8 cellular contexts compared by ENCODE assay signal in the genomic region with DNA sequence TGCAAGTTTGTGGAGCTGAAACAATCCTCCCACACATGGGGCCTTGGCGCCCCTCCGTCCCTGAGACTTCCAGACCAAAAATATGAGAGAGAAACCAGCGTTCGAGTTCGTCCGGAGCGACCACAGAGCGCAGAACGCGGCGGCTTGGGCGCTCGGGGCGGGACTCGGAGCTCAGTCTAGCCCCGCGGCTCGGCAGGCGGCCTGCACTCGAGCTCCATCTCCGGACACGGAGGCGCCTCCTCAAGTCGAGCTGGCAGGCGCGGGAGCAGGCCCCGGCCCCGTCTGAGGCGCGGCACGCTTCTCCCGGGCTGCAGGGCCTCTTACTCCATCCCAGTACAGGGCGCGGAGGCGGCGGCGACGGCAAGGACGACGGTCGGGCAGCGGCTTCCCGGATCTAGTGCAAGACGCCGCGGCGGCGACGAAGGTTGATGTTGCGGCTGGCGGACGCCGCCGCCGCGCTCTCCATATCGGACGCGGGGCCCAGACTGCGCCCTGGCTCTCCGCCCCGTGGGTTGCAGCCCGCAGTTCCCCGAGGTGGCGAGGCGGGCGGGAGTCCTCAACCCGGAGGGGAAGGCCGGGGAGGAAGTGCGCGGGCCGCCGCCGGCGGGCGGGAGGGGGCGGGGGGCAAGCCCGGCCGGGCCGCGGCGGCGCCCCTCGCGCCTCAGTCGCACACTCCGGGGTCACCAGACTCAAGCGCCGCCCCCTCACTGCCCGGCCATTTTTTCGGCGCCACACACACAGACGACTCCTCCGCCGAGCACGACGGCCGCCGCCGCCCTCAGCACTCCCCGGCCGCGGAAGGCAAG. TPM values are rescaled to one million over a fixed set of nuclear protein-coding genes. Genes with fewer than 3 reads are reported as not detected.
DNase-seq lines count a peak whose midpoint lies in the region; ATAC-seq, FAIRE-seq and TF ChIP-seq lines count a peak whose summit lies in the region.

No MANE protein-coding gene starts in this region.

- peaks cover 4% of the 10 kb centered on the region for H3K36me3 ChIP-seq in endodermal cell (ENCODE audit: control insufficient read depth, insufficient read depth, low read length)

- ATAC-seq in HG02981 (IDR thresholded peaks at IDR 0.05; ENCODE audit: unreplicated experiment): peak; percentile 35
- ATAC-seq in activated CD8-positive, alpha-beta T cell treated with anti-CD3 and anti-CD28 coated beads for 36 hours: peak; percentile 48

- H3K9me3 ChIP-seq in endodermal cell (ENCODE audit: control insufficient read depth, low read length): peaks cover 8% of the 10 kb centered on the region

- peak; percentile 82 for DNase-seq in AG08396 (ENCODE audit: low spot score)
- DNase-seq in GM18507 (ENCODE audit: extremely low spot score, insufficient read length, low read depth): peak; percentile 36
- DNase-seq in NCI-H2196 (lab: John Stamatoyannopoulos, UW; ENCODE audit: unreplicated experiment): peak; percentile 86
- peak; percentile 90 for DNase-seq in activated CD8-positive, alpha-beta T cell treated with anti-CD3 and anti-CD28 coated beads for 36 hours
- peak; percentile 88 for DNase-seq in endodermal cell
- DNase-seq in mesothelial cell of epicardium (ENCODE audit: low spot score in 2 of 2, unreplicated experiment in 2 of 2): peak; percentile 53 to 73
- peak; percentile 55 to 59 for DNase-seq in stimulated activated CD8-positive, alpha-beta memory T cell treated with anti-CD3 and anti-CD28 coated beads, Interleukin-2, amount 100 ng/mL, for 1 hour (ENCODE audit: low read depth in 2 of 2)

- H3K27ac ChIP-seq in endodermal cell (ENCODE audit: low read depth, low read length): peak overlapping the region; percentile 99

- POLR2A ChIA-PET in activated CD8-positive, alpha-beta T cell treated with anti-CD3 and anti-CD28 coated beads for 36 hours (lab: Charles Lee): interaction anchor here (0.6 to 6.6 kb wide), 9 partner anchors 12 to 557 kb away, joined by 3 to 87 read pairs (median 5); a partner anchor contains a TSS

- FAIRE-seq in GM18507 (lab: Jason Lieb, UNC): no peak

- no peak for TF ChIP-seq CTCF in activated CD8-positive, alpha-beta T cell treated with anti-CD3 and anti-CD28 coated beads for 36 hours (IDR thresholded peaks at IDR 0.05)
- TF ChIP-seq CTCF in endodermal cell (conservative IDR thresholded peaks at IDR 0.05): no peak
- no peak for TF ChIP-seq CTCF in mesothelial cell of epicardium (IDR thresholded peaks at IDR 0.05; ENCODE audit: unreplicated experiment)

- H3K4me1 Mint-ChIP-seq in activated CD8-positive, alpha-beta T cell treated with anti-CD3 and anti-CD28 coated beads for 36 hours (ENCODE audit: low read depth): peaks cover 32% of the 10 kb centered on the region
- H3K4me1 Mint-ChIP-seq in endodermal cell (peaks cover 35% of the 10 kb centered on the region), mesothelial cell of epicardium (peaks cover 50% of the 10 kb centered on the region)

- H3K36me3 Mint-ChIP-seq in activated CD8-positive, alpha-beta T cell treated with anti-CD3 and anti-CD28 coated beads for 36 hours (ENCODE audit: low read depth): peaks cover 50% of the 10 kb centered on the region
- H3K36me3 Mint-ChIP-seq in endodermal cell (ENCODE audit: low read depth): peaks cover 11% of the 10 kb centered on the region
- H3K36me3 Mint-ChIP-seq in mesothelial cell of epicardium: peaks cover 7% of the 10 kb centered on the region

- H3K4me3 ChIP-seq in endodermal cell (ENCODE audit: low read length): peak overlapping the region; percentile 100

- intact Hi-C loops in activated CD8-positive, alpha-beta T cell treated with anti-CD3 and anti-CD28 coated beads for 36 hours (cut with micrococcal nuclease): loop anchor here (2.0 kb wide), 1 partner anchor 55 kb away; a partner anchor contains a TSS

- H3K9me3 Mint-ChIP-seq in activated CD8-positive, alpha-beta T cell treated with anti-CD3 and anti-CD28 coated beads for 36 hours: peaks cover 4% of the 10 kb centered on the region
- H3K9me3 Mint-ChIP-seq in endodermal cell (peaks cover 9% of the 10 kb centered on the region), mesothelial cell of epicardium (peaks cover 6% of the 10 kb centered on the region)

- peak overlapping the region; percentile 98 for H3K4me3 Mint-ChIP-seq in activated CD8-positive, alpha-beta T cell treated with anti-CD3 and anti-CD28 coated beads for 36 hours
- H3K4me3 Mint-ChIP-seq in endodermal cell: peak overlapping the region; percentile 89
- peak overlapping the region; percentile 93 for H3K4me3 Mint-ChIP-seq in mesothelial cell of epicardium

- H3K27me3 ChIP-seq in endodermal cell (ENCODE audit: control insufficient read depth, insufficient read depth, low read length, poor library complexity, severe bottlenecking): no peaks in the 10 kb centered on the region

- 0 to 1% methylated on average over 35 to 103 of the region's 103 CpGs for WGBS in endodermal cell (ENCODE audit: insufficient coverage in 1 of 2, insufficient read length in 1 of 2), 2 experiments

- CTCF ChIA-PET in activated CD8-positive, alpha-beta T cell treated with anti-CD3 and anti-CD28 coated beads for 36 hours (lab: Charles Lee): interaction anchor here (0.7 to 1.9 kb wide), 8 partner anchors 13 to 819 kb away, joined by 3 to 11 read pairs (median 4); a partner anchor contains a TSS

- H3K4me1 ChIP-seq in endodermal cell (ENCODE audit: control insufficient read depth, insufficient read depth, low read length): peaks cover 8% of the 10 kb centered on the region

- peak overlapping the region; percentile 98 for H3K27ac Mint-ChIP-seq in activated CD8-positive, alpha-beta T cell treated with anti-CD3 and anti-CD28 coated beads for 36 hours
- H3K27ac Mint-ChIP-seq in endodermal cell (peak overlapping the region; percentile 98), mesothelial cell of epicardium (peak overlapping the region; percentile 99)

- H3K27me3 Mint-ChIP-seq in activated CD8-positive, alpha-beta T cell treated with anti-CD3 and anti-CD28 coated beads for 36 hours: peaks cover 3% of the 10 kb centered on the region
- H3K27me3 Mint-ChIP-seq in endodermal cell (ENCODE audit: insufficient read depth) (no peaks in the 10 kb centered on the region), mesothelial cell of epicardium (ENCODE audit: low read depth) (peaks cover 2% of the 10 kb centered on the region)

- peak overlapping the region; percentile 94 for H3K9ac ChIP-seq in endodermal cell (ENCODE audit: extremely low read depth, low read length, poor library complexity, severe bottlenecking)

RNA-seq across cellular contexts. Expression of a gene that starts 0.7 kb away (rescaled TPM):
- 10 to 100 TPM; 35.8 to 36.8 TPM for total RNA-seq in activated CD8-positive, alpha-beta T cell treated with anti-CD3 and anti-CD28 coated beads for 36 hours
- total RNA-seq in endodermal cell: 10 to 100 TPM; 35.1 to 45.7 TPM
- 37.2 TPM for polyA plus RNA-seq in endodermal cell (2013, experiment 1 of 2)
- polyA plus RNA-seq in endodermal cell (2013, experiment 2 of 2): 34.9 TPM
- 43.2 to 44.5 TPM (median 43.5 TPM) in 3 replicates for total RNA-seq in mesothelial cell of epicardium

RNA-seq across cellular contexts. Expression of a gene that starts 54.7 kb away (rescaled TPM):
- 10 to 100 TPM; 61.5 to 61.8 TPM for total RNA-seq in activated CD8-positive, alpha-beta T cell treated with anti-CD3 and anti-CD28 coated beads for 36 hours
- total RNA-seq in endodermal cell (10 to 100 TPM; 54.9 to 65.1 TPM), mesothelial cell of epicardium (29.2 to 31.2 TPM (median 31.1 TPM) in 3 replicates)
- polyA plus RNA-seq in endodermal cell (2013, experiment 1 of 2): 59.9 TPM
- 51.3 TPM for polyA plus RNA-seq in endodermal cell (2013, experiment 2 of 2)

Comparison
In these comparisons a context has a peak if more than half of its experiments do, and no peak if none do; other contexts are left out.
1. Peak in every context shown above with its lines: DNase-seq, ATAC-seq, H3K4me3 ChIP-seq and H3K27ac ChIP-seq.
2. DNase-seq: peak in every context shown above with its lines; median percentile 90 in activated CD8-positive, alpha-beta T cell treated with anti-CD3 and anti-CD28 coated beads for 36 hours; 88 in endodermal cell; 86 in NCI-H2196; 82 in AG08396; 63 in mesothelial cell of epicardium; 57 in stimulated activated CD8-positive, alpha-beta memory T cell treated with anti-CD3 and anti-CD28 coated beads, Interleukin-2, amount 100 ng/mL, for 1 hour; 36 in GM18507.